Comparison of ENCODE assay signal across 9 cellular contexts in the genomic region with DNA sequence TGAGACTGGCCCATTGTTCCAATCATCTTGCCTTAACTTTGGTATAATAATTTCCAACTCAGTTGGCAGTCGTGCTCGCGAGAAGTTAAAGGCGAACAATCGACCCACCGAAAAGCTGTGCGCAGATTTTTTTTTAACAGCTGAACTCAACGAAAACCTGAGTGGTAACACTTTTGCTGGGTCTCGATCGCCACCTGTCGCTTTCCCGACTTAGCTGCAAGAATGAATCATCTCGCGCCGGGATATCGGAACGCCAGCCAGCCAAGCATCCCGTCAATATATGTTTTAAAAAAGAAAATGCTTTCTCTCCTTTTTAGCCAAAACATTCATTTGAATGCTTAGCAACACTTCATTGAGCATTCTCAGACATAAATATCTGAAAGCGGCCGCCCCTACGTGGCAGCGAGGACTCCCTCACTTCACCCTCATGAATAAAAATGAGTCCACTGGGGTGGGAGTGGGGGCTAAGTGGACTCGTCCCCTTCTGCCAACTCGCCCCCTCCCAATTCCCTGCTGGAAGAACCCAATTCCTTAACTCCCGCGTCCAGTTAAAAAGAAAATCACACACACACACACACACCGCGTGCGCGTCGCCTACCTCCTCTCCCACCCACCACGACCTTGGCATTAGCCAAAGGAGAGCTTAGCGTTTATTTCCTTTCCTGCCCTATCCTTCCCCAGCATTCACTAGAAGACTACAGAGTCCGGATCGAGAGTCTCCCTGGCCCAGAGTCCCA. TPM values are rescaled to one million over a fixed set of nuclear protein-coding genes. Genes with fewer than 3 reads are reported as not detected.
DNase-seq lines count a peak whose midpoint lies in the region; ATAC-seq and TF ChIP-seq lines count a peak whose summit lies in the region.
"Had no signal": no experiment of that assay in that cellular context is flagged by ENCODE, and none has a peak within 500 bp of the region (broad histone marks: within the 10 kb centered on the region; RNA-seq: fewer than 3 reads in every experiment).

No MANE protein-coding gene starts in this region.

- TF ChIP-seq CTCF in GM06990 (IDR thresholded peaks at IDR 0.05; ENCODE audit: insufficient read depth, low read length, poor library complexity, severe bottlenecking) (peak; percentile 66), kidney epithelial cell (IDR thresholded peaks at IDR 0.05; ENCODE audit: insufficient read depth, low read length, poor library complexity, severe bottlenecking) (peak; percentile 83), smooth muscle cell (IDR thresholded peaks at IDR 0.05; ENCODE audit: borderline replicate concordance, insufficient read depth, poor library complexity, severe bottlenecking) (peak; percentile 86)

- H3F3A ChIP-seq in smooth muscle cell (ENCODE audit: low read depth): no peaks in the 10 kb centered on the region

- H3K27me3 ChIP-seq in GM06990 (replicated peaks; ENCODE audit: control insufficient read depth, insufficient read depth, low read length) (peaks cover 4% of the 10 kb centered on the region), kidney epithelial cell (ENCODE audit: control insufficient read depth, insufficient read depth, low read length) (peaks cover 16% of the 10 kb centered on the region), smooth muscle cell (ENCODE audit: low read depth) (peaks cover 57% of the 10 kb centered on the region)

- H3K4me2 ChIP-seq in smooth muscle cell: peak overlapping the region; percentile 82

- peak overlapping the region; percentile 71 for H3K9ac ChIP-seq in smooth muscle cell (ENCODE audit: low read depth)

- ATAC-seq in HG03378 (IDR thresholded peaks at IDR 0.05; ENCODE audit: unreplicated experiment) (no peak), GM21526 (IDR thresholded peaks at IDR 0.05; ENCODE audit: low FRiP score, unreplicated experiment) (no peak)
- ATAC-seq: activated naive CD4-positive, alpha-beta T cell treated with anti-CD3 and anti-CD28 coated beads, Interleukin-2, amount 50 U/mL, for 72 hours had no signal

- peaks cover 43% of the 10 kb centered on the region for H4K20me1 ChIP-seq in smooth muscle cell (ENCODE audit: low read depth)

- peaks cover 6% of the 10 kb centered on the region for H3K79me2 ChIP-seq in smooth muscle cell (ENCODE audit: low read depth)

- H3K4me1 ChIP-seq in smooth muscle cell (ENCODE audit: low read depth): peaks cover 24% of the 10 kb centered on the region

- WGBS in smooth muscle cell (ENCODE audit: low lambda C conversion rate): 2% methylated on average over 35 of the region's 35 CpGs

- H2AFZ ChIP-seq in smooth muscle cell (ENCODE audit: low read depth): peak overlapping the region; percentile 12

- H3K4me3 ChIP-seq in GM06990 (replicated peaks; ENCODE audit: low read depth, low read length) (no peak overlapping the region), kidney epithelial cell (ENCODE audit: low read depth, low read length) (peak overlapping the region; percentile 65), smooth muscle cell (peak overlapping the region; percentile 66)

- no peaks in the 10 kb centered on the region for H3K36me3 ChIP-seq in GM06990 (ENCODE audit: control insufficient read depth, insufficient read depth, low read length)
- H3K36me3 ChIP-seq in kidney epithelial cell (ENCODE audit: control insufficient read depth, insufficient read depth, low read length): no peaks in the 10 kb centered on the region
- H3K36me3 ChIP-seq in smooth muscle cell (ENCODE audit: low read depth): no peaks in the 10 kb centered on the region

- H3K9me3 ChIP-seq in smooth muscle cell (replicated peaks; ENCODE audit: low read depth): no peaks in the 10 kb centered on the region

- DNase-seq in GM06990 (ENCODE audit: extremely low read depth, insufficient read length): no peak
- peak; percentile 97 for DNase-seq in M059J (ENCODE audit: low read depth)
- peak; percentile 47 for DNase-seq in SKM-1 (lab: John Stamatoyannopoulos, UW; ENCODE audit: unreplicated experiment)
- DNase-seq in dermis microvascular lymphatic vessel endothelial cell (ENCODE audit: low read depth in 2 of 2): peak; percentile 74 to 87
- no peak for DNase-seq in kidney epithelial cell (ENCODE audit: low read depth)
- DNase-seq in smooth muscle cell (lab: John Stamatoyannopoulos, UW; ENCODE audit: unreplicated experiment): no peak

- peak overlapping the region; percentile 64 for H3K27ac ChIP-seq in smooth muscle cell (ENCODE audit: low read depth)

RNA-seq across cellular contexts. Expression of a gene that starts 1.5 kb away (rescaled TPM):
- 147 and 336 TPM in 2 replicates for total RNA-seq in M059J (2014; rRNA removed; shearing (Covaris generic))
- total RNA-seq in dermis microvascular lymphatic vessel endothelial cell (1.0 and 1.4 TPM in 2 replicates), kidney epithelial cell (19.2 and 24.3 TPM in 2 replicates), smooth muscle cell (154 and 214 TPM in 2 replicates)
- polyA plus RNA-seq in smooth muscle cell: 27.9 and 44.2 TPM in 2 replicates

RNA-seq across cellular contexts. Expression of a gene that starts 39.2 kb away (rescaled TPM):
- 333 and 839 TPM in 2 replicates for total RNA-seq in M059J (2014; rRNA removed; shearing (Covaris generic))
- total RNA-seq in dermis microvascular lymphatic vessel endothelial cell: 102 and 170 TPM in 2 replicates
- total RNA-seq in kidney epithelial cell: 171 and 181 TPM in 2 replicates
- total RNA-seq in smooth muscle cell: 321 and 1,287 TPM in 2 replicates
- 771 and 802 TPM in 2 replicates for polyA plus RNA-seq in smooth muscle cell

Comparison
In these comparisons a context has a peak if more than half of its experiments do, and no peak if none do; other contexts are left out.
1. DNase-seq: peak in M059J (single experiment), SKM-1 (single experiment) and dermis microvascular lymphatic vessel endothelial cell (2 of 2); none in GM06990 (single experiment), kidney epithelial cell (single experiment) and smooth muscle cell (single experiment).
2. Peak in every context shown above with its lines, with median percentiles within 50 percentile points of each other: CTCF ChIP-seq.